In the genomic region with DNA sequence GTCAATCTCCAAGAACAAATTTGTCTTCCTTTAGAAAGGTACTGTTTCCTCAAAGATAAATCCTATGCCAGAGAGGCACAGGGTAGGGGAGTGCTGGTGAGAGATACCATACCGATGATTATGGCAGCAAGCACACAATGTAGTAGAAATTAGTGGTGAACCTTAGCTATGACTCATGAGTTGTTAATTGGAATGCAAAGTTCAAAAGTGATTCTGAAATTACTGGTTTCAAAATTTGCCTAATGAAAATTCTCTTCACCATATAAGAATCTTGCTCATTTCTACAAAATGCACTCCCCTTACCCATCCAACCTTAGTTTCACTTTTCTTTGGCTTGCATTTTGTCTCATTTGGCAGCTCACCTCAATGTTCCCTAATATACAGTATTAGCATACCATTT, we compare ENCODE assay signal across 1 cellular context.
TF ChIP-seq lines count a peak whose summit lies in the region.

No MANE protein-coding gene starts in this region.

TF ChIP-seq in HepG2, 621 proteins besides CTCF, POLR2A, EP300 and RAD21 (continued from another document):
- TF ChIP-seq, protein P1, sequence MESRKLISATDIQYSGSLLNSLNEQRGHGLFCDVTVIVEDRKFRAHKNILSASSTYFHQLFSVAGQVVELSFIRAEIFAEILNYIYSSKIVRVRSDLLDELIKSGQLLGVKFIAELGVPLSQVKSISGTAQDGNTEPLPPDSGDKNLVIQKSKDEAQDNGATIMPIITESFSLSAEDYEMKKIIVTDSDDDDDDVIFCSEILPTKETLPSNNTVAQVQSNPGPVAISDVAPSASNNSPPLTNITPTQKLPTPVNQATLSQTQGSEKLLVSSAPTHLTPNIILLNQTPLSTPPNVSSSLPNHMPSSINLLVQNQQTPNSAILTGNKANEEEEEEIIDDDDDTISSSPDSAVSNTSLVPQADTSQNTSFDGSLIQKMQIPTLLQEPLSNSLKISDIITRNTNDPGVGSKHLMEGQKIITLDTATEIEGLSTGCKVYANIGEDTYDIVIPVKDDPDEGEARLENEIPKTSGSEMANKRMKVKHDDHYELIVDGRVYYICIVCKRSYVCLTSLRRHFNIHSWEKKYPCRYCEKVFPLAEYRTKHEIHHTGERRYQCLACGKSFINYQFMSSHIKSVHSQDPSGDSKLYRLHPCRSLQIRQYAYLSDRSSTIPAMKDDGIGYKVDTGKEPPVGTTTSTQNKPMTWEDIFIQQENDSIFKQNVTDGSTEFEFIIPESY (CRISPR knock-in tag; IDR thresholded peaks at IDR 0.05), result no peak
- TF ChIP-seq, protein P2, sequence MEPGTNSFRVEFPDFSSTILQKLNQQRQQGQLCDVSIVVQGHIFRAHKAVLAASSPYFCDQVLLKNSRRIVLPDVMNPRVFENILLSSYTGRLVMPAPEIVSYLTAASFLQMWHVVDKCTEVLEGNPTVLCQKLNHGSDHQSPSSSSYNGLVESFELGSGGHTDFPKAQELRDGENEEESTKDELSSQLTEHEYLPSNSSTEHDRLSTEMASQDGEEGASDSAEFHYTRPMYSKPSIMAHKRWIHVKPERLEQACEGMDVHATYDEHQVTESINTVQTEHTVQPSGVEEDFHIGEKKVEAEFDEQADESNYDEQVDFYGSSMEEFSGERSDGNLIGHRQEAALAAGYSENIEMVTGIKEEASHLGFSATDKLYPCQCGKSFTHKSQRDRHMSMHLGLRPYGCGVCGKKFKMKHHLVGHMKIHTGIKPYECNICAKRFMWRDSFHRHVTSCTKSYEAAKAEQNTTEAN (CRISPR knock-in tag; conservative IDR thresholded peaks at IDR 0.05), result no peak
- no peak for TF ChIP-seq PRPF4 (IDR thresholded peaks at IDR 0.05; ENCODE audit: low read depth, low read length, poor library complexity, severe bottlenecking)
- TF ChIP-seq MBNL3 (CRISPR knock-in tag; conservative IDR thresholded peaks at IDR 0.05), result no peak
